ENCODE assay signal across 21 cellular contexts in the genomic region with DNA sequence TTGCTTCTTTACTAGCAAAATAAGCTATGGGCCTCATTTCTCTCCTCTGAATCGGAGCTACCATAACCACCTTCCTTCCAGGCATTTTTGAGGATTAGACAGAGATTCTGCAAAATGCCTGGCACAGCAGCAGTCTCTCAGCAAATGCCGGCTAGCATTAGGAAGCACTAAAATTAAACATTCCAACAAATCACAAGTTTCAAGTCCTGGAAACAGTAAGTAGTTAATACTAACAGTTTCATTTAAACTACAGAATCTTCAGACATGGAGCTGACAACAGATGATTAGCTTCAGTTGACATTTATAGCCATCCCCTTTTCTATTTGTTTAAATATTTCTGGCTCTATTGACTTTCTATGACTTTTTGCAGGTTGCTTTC.
DNase-seq lines count a peak whose midpoint lies in the region; ATAC-seq, FAIRE-seq and TF ChIP-seq lines count a peak whose summit lies in the region.
"Had no signal": no experiment of that assay in that cellular context is flagged by ENCODE, and none has a peak within 500 bp of the region (broad histone marks: within the 10 kb centered on the region; RNA-seq: fewer than 3 reads in every experiment).

No MANE protein-coding gene starts in this region.

- H3K27me3 ChIP-seq in IMR-90 (ENCODE audit: control insufficient read depth, insufficient read depth, low read length) (no peaks in the 10 kb centered on the region; the same call in 1 of the 2 replicates), K562 (ENCODE audit: control insufficient read depth in 2 of 2, insufficient read depth in 2 of 2, low read length in 2 of 2) (no peaks in the 10 kb centered on the region), mesendoderm (ENCODE audit: insufficient read depth, low read length, poor library complexity) (no peaks in the 10 kb centered on the region), gastrocnemius medialis (no peaks in the 10 kb centered on the region)
- H3K27me3 ChIP-seq: body of pancreas had no signal

- H3K9me3 ChIP-seq in IMR-90 (ENCODE audit: control insufficient read depth, insufficient read depth, low read length), result no peaks in the 10 kb centered on the region
- no peaks in the 10 kb centered on the region for H3K9me3 ChIP-seq in K562 (replicated peaks; ENCODE audit: control insufficient read depth, insufficient read depth, low read depth, low read length)
- H3K9me3 ChIP-seq in gastrocnemius medialis, result no peaks in the 10 kb centered on the region

- H4K8ac ChIP-seq in IMR-90 (ENCODE audit: low read depth in 2 of 2, low read length in 2 of 2), result peak overlapping the region; percentile 13 to 36; a peak in 3 of 4 replicates
- no peak overlapping the region for H4K8ac ChIP-seq in mesendoderm (ENCODE audit: low read depth, low read length)

- H3K27ac ChIP-seq in IMR-90 (ENCODE audit: insufficient read depth, low read length) (no peak overlapping the region), K562 (ENCODE audit: extremely low read depth, low read depth, low read length) (no peak overlapping the region; the same call in 2 of the 3 replicates), mesendoderm (ENCODE audit: low read depth, low read length) (no peak overlapping the region), temporal lobe (ENCODE audit: low read depth, low read length) (peak overlapping the region; percentile 80), gastrocnemius medialis (peak overlapping the region in 2 of 4 donors; percentile 29 to 52)
- H3K27ac ChIP-seq: body of pancreas had no signal

- no peak overlapping the region for H2AK9ac ChIP-seq in IMR-90 (replicated peaks; ENCODE audit: low read depth, low read length, poor library complexity)

- peak overlapping the region; percentile 12; the same call in 1 of the 2 replicates for H4K91ac ChIP-seq in IMR-90 (ENCODE audit: insufficient read depth, low read depth, low read length)

- POLR2A ChIA-PET in IMR-90 (lab: Charles Lee; ENCODE audit: unreplicated experiment) (no interaction called here), K562 (lab: Yijun Ruan, JAX) (interaction anchor here (0.6 to 2.0 kb wide), 5 partner anchors 9 to 239 kb away, joined by 3 to 4 read pairs (median 3); no protein-coding TSS in a partner anchor)

- H3K14ac ChIP-seq in IMR-90 (replicated peaks; ENCODE audit: low read depth, low read length), result 0 out of 2 replicates have a peak overlapping the region, but pooled peaks have one; percentile 20

- H3K4me3 ChIP-seq in IMR-90 (ENCODE audit: insufficient read depth, low read depth, low read length) (no peak overlapping the region), K562 (no peak overlapping the region), mesendoderm (ENCODE audit: low read length) (no peak overlapping the region), gastrocnemius medialis (peak overlapping the region in 2 of 4 donors; percentile 2 to 7)
- H3K4me3 ChIP-seq: body of pancreas, lung had no signal

- H3K9me1 ChIP-seq in IMR-90 (ENCODE audit: insufficient read depth, low read length) (peaks cover 5% of the 10 kb centered on the region), K562 (ENCODE audit: control insufficient read depth, insufficient read depth, low read length) (no peaks in the 10 kb centered on the region)

- H3K18ac ChIP-seq in IMR-90 (ENCODE audit: low read depth, low read length), result peak overlapping the region; percentile 48; the same call in 1 of the 2 replicates
- peak overlapping the region; percentile 68 for H3K18ac ChIP-seq in mesendoderm (ENCODE audit: low read length)

- CTCF ChIA-PET in IMR-90 (lab: Yijun Ruan, JAX), result interaction anchor here (0.8 kb wide), 1 partner anchor 13 kb away, joined by 3 read pairs; no protein-coding TSS in a partner anchor
- CTCF ChIA-PET in K562 (lab: Yijun Ruan, JAX; ENCODE audit: low intra/inter-chr PET ratio), result no interaction called here

- no peak for TF ChIP-seq CTCF in IMR-90 (conservative IDR thresholded peaks at IDR 0.05; ENCODE audit: low read depth, low read length)
- TF ChIP-seq CTCF in K562 (IDR thresholded peaks at IDR 0.05 in 2 of 3, conservative IDR thresholded peaks at IDR 0.05 in 1 of 3; ENCODE audit: insufficient read depth in 2 of 3, low read depth in 1 of 3, low read length in 3 of 3), result no peak
- TF ChIP-seq CTCF in gastrocnemius medialis (IDR thresholded peaks at IDR 0.05 in 4 of 5, conservative IDR thresholded peaks at IDR 0.05 in 1 of 5), result no peak

- TF ChIP-seq EP300 in K562 (IDR thresholded peaks at IDR 0.05; ENCODE audit: low read length), result no peak

- BruUV-seq in IMR-90 (replicated peaks; lab: Mats Ljungman, UMichigan) (no TSS peak), K562 (replicated peaks; lab: Mats Ljungman, UMichigan) (no TSS peak)

- H2BK120ac ChIP-seq in IMR-90 (ENCODE audit: low read depth, low read length) (peak overlapping the region; percentile 58), mesendoderm (ENCODE audit: low read depth, low read length) (no peak overlapping the region)

- H3K79me2 ChIP-seq in K562 (ENCODE audit: control insufficient read depth, insufficient read depth, low read length) (0 out of 3 replicates have a peak, but pooled peaks cover 4% of the 10 kb centered on the region), mesendoderm (ENCODE audit: control insufficient read depth, insufficient read depth, low read length) (peaks cover 8% of the 10 kb centered on the region)

- in situ Hi-C loops in IMR-90 (cut with MboI; ENCODE audit: low sequenced_read_pairs), result no loop called here
- in situ Hi-C loops in K562 (cut with MboI), result no loop called here
- in situ Hi-C loops in gastrocnemius medialis (cut with MboI; ENCODE audit: low sequenced_read_pairs in 4 of 4), result no loop called here

- H2BK5ac ChIP-seq in IMR-90 (ENCODE audit: low read depth, low read length, poor library complexity, severe bottlenecking) (no peak overlapping the region), mesendoderm (ENCODE audit: low read length) (no peak overlapping the region)

- H3K56ac ChIP-seq in IMR-90 (ENCODE audit: extremely low read depth, insufficient read depth, low read length) (no peak overlapping the region), mesendoderm (ENCODE audit: low read length) (no peak overlapping the region)

- H2BK15ac ChIP-seq in IMR-90 (ENCODE audit: low read depth, low read length) (peak overlapping the region; percentile 30; the same call in 2 of the 3 replicates), mesendoderm (replicated peaks; ENCODE audit: low read depth) (no peak overlapping the region)

- dilution Hi-C loops in IMR-90 (cut with HindIII; ENCODE audit: low sequenced_read_pairs, unreplicated experiment), result no loop called here

- H3K9ac ChIP-seq in IMR-90 (ENCODE audit: low read depth, low read length) (no peak overlapping the region), K562 (ENCODE audit: insufficient read depth in 1 of 2, low read depth in 2 of 2, low read length in 2 of 2) (no peak overlapping the region), mesendoderm (ENCODE audit: low read length) (no peak overlapping the region)

- peak overlapping the region; percentile 44; the same call in 1 of the 2 replicates for H3K23ac ChIP-seq in IMR-90 (ENCODE audit: low read depth, low read length)
- no peak overlapping the region for H3K23ac ChIP-seq in mesendoderm (ENCODE audit: low read length)

- H2AK5ac ChIP-seq in IMR-90 (ENCODE audit: low read depth, low read length) (no peak overlapping the region), mesendoderm (ENCODE audit: low read length) (no peak overlapping the region)

- intact Hi-C loops in IMR-90 (cut with micrococcal nuclease) (loop anchor here (5.0 kb wide), 1 partner anchor 259 kb away; no protein-coding TSS in a partner anchor), K562 (cut with micrococcal nuclease) (no loop called here), gastrocnemius medialis (cut with DNase I; ENCODE audit: low total_unique reads) (no loop called here)

- H3K79me1 ChIP-seq in IMR-90 (ENCODE audit: low read depth in 1 of 2, low read length in 2 of 2), result 0 out of 4 replicates have a peak, but pooled peaks cover 0 to 2% of the 10 kb centered on the region in 2 experiments
- peaks cover 5% of the 10 kb centered on the region for H3K79me1 ChIP-seq in mesendoderm (ENCODE audit: low read length)

- H4K20me1 ChIP-seq in IMR-90 (ENCODE audit: insufficient read depth, low read length), result no peaks in the 10 kb centered on the region
- H4K20me1 ChIP-seq in K562 (replicated peaks; ENCODE audit: control insufficient read depth, insufficient read depth, low read length), result no peaks in the 10 kb centered on the region

- 25% methylated on average over 1 of the region's 2 CpGs; no CpG with 5 or more reads in 1 of the 2 experiments for WGBS in IMR-90 (ENCODE audit: extremely low coverage in 2 of 2, insufficient read length in 1 of 2), 2 experiments
- WGBS in K562 (ENCODE audit: insufficient coverage, low coverage, missing lambda C conversion rate), result 41% methylated on average over 2 of the region's 2 CpGs
- WGBS in mesendoderm (ENCODE audit: extremely low coverage, insufficient coverage, low lambda C conversion rate), result no CpG with 5 or more reads among the region's 2 CpGs

- FAIRE-seq in K562 (lab: Jason Lieb, UNC), result no peak
- FAIRE-seq: GM19239, islet of Langerhans had no signal

- DNase-seq in IMR-90, result no peak
- no peak for DNase-seq in K562 (ENCODE audit: extremely low read depth in 1 of 4, low spot score in 3 of 4)
- no peak for DNase-seq in mesendoderm
- DNase-seq in HPDE6-E6E7 (ENCODE audit: extremely low spot score), result no peak
- no peak for DNase-seq in NCI-H2171 treated with DMSO at 0.1 percent for 48 hours (lab: John Stamatoyannopoulos, UW)
- no peak for DNase-seq in SKM-1 (lab: John Stamatoyannopoulos, UW; ENCODE audit: unreplicated experiment)
- no peak for DNase-seq in gastrocnemius medialis
- DNase-seq: activated CD4-positive, alpha-beta T cell treated with anti-CD3 and anti-CD28 coated beads for 48 hours; body of pancreas; dermis blood vessel endothelial cell; DMS79 treated with DMSO at 0.1 percent for 48 hours; H7; NCI-H1105; NCI-H524 treated with DMSO at 0.1 percent for 48 hours; stimulated activated naive CD8-positive, alpha-beta T cell treated with anti-CD3 and anti-CD28 coated beads, Interleukin-15, Interleukin-2, amounts not matched to agents 100 U/mL and 50 U/mL, for 24 hours; T-helper 1 cell had no signal

- H2AFZ ChIP-seq in IMR-90 (replicated peaks; ENCODE audit: low read length, poor library complexity), result no peak overlapping the region
- no peak overlapping the region for H2AFZ ChIP-seq in K562 (ENCODE audit: low read depth, low read length)

- H4K5ac ChIP-seq in IMR-90 (ENCODE audit: low read depth, low read length) (no peak overlapping the region), mesendoderm (ENCODE audit: low read length) (no peak overlapping the region)

- ATAC-seq in IMR-90 (ENCODE audit: low read depth) (peak; percentile 9), K562 (no peak; the same call in 2 of the 3 replicates), gastrocnemius medialis (no peak)
- ATAC-seq: activated naive CD4-positive, alpha-beta T cell treated with anti-CD3 and anti-CD28 coated beads, Interleukin-2, amount 50 U/mL, for 72 hours; body of pancreas; stimulated activated naive CD8-positive, alpha-beta T cell treated with anti-CD3 and anti-CD28 coated beads, Interleukin-15, Interleukin-2, amounts not matched to agents 100 U/mL and 50 U/mL, for 24 hours had no signal

- TF ChIP-seq RAD21 in IMR-90 (IDR thresholded peaks at IDR 0.05; ENCODE audit: low read length) (no peak), K562 (CRISPR knock-in tag; conservative IDR thresholded peaks at IDR 0.05 in 1 of 2, IDR thresholded peaks at IDR 0.05 in 1 of 2) (no peak)

- H2BK20ac ChIP-seq in IMR-90 (ENCODE audit: low read depth, low read length), result no peak overlapping the region; the same call in 1 of the 2 replicates

- H3K4me2 ChIP-seq in IMR-90 (ENCODE audit: low read depth, low read length), result peak overlapping the region; percentile 75; the same call in 1 of the 2 replicates
- H3K4me2 ChIP-seq in K562 (ENCODE audit: insufficient read depth, low read length), result 0 out of 2 replicates have a peak overlapping the region, but pooled peaks have one; percentile 8
- no peak overlapping the region for H3K4me2 ChIP-seq in mesendoderm (ENCODE audit: low read length)

- H3K36me3 ChIP-seq in IMR-90 (ENCODE audit: control insufficient read depth, insufficient read depth, low read length), result no peaks in the 10 kb centered on the region
- no peaks in the 10 kb centered on the region for H3K36me3 ChIP-seq in K562 (ENCODE audit: control insufficient read depth, insufficient read depth, low read length)
- no peaks in the 10 kb centered on the region for H3K36me3 ChIP-seq in mesendoderm (ENCODE audit: control insufficient read depth, insufficient read depth, low read length)
- H3K36me3 ChIP-seq in gastrocnemius medialis, result no peaks in the 10 kb centered on the region

- peaks cover 18% of the 10 kb centered on the region for H3K4me1 ChIP-seq in IMR-90 (ENCODE audit: control insufficient read depth, insufficient read depth, low read length)
- H3K4me1 ChIP-seq in K562 (replicated peaks in 1 of 2; ENCODE audit: control insufficient read depth in 2 of 2, insufficient read depth in 2 of 2, low read length in 2 of 2), result peaks cover 0 to 12% of the 10 kb centered on the region in 2 experiments; a peak in 4 of 5 replicates
- peaks cover 27% of the 10 kb centered on the region for H3K4me1 ChIP-seq in mesendoderm (ENCODE audit: control insufficient read depth, low read depth, low read length)
- H3K4me1 ChIP-seq in gastrocnemius medialis, result peaks cover 0 to 36% of the 10 kb centered on the region in 2 donors
- H3K4me1 ChIP-seq: body of pancreas had no signal

- no peak overlapping the region for H3K4ac ChIP-seq in IMR-90 (ENCODE audit: low read depth, low read length)
- H3K4ac ChIP-seq in mesendoderm (ENCODE audit: low read depth, low read length), result no peak overlapping the region

- no peak for TF ChIP-seq POLR2A in IMR-90 (IDR thresholded peaks at IDR 0.05; ENCODE audit: low read depth, low read length)
- TF ChIP-seq POLR2A in K562 (conservative IDR thresholded peaks at IDR 0.05), result no peak
- TF ChIP-seq POLR2A in gastrocnemius medialis (IDR thresholded peaks at IDR 0.05), result no peak
